Comparison of ENCODE assay signal across 25 cellular contexts in the genomic region with DNA sequence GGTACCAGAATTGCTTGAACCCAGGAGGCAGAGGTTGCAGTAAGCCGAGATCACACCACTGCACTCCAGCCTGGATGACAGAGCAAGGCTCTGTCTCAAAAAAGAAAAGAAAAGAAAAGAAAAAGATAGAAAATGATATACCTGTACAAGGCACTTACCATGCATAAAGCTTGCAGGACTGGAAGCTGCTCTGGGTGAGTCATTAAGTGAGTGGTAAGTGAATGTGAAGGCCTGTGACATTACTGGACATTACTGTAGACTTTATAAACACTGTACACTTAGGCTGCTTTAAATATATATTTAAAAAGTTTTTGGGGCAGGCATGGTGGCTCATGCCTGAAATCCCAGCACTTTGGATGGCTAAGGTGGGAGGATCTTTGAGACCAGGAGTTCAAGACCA.
DNase-seq lines count a peak whose midpoint lies in the region; ATAC-seq and TF ChIP-seq lines count a peak whose summit lies in the region.
"Had no signal": no experiment of that assay in that cellular context is flagged by ENCODE, and none has a peak within 500 bp of the region (broad histone marks: within the 10 kb centered on the region; RNA-seq: fewer than 3 reads in every experiment).

No MANE protein-coding gene starts in this region.

- peaks cover 58% of the 10 kb centered on the region for H3K36me3 Mint-ChIP-seq in stimulated activated effector memory CD8-positive, alpha-beta T cell treated with anti-CD3 and anti-CD28 coated beads, Interleukin-12 subunit alpha, Interleukin-12 subunit beta, amount 100 ng/mL, for 72 hours

- no peaks in the 10 kb centered on the region for H3K4me1 Mint-ChIP-seq in stimulated activated effector memory CD8-positive, alpha-beta T cell treated with anti-CD3 and anti-CD28 coated beads, Interleukin-12 subunit alpha, Interleukin-12 subunit beta, amount 100 ng/mL, for 72 hours

- H3K4me3 ChIP-seq in astrocyte of the cerebellum (ENCODE audit: low read depth, low read length) (no peak overlapping the region), fibroblast of mammary gland (ENCODE audit: control insufficient read depth, low read depth, low read length) (no peak overlapping the region)
- H3K4me3 ChIP-seq: lung, SJSA1, spleen had no signal

- DNase-seq in HS-5 (ENCODE audit: low read depth) = peak; percentile 22
- peak; percentile 4 for DNase-seq in astrocyte of the cerebellum (ENCODE audit: low read depth)
- DNase-seq in fibroblast of mammary gland (ENCODE audit: low read depth) = peak; percentile 61
- DNase-seq in stimulated activated effector memory CD8-positive, alpha-beta T cell treated with anti-CD3 and anti-CD28 coated beads, Interleukin-12 subunit alpha, Interleukin-12 subunit beta, amount 100 ng/mL, for 72 hours (ENCODE audit: low spot score in 2 of 2) = no peak
- DNase-seq in omental fat pad (ENCODE audit: low spot score) = no peak
- DNase-seq in SIG-M5 (lab: John Stamatoyannopoulos, UW) = no peak
- DNase-seq: activated CD4-positive, alpha-beta T cell treated with anti-CD3 and anti-CD28 coated beads, Interleukin-2, amount 50 U/mL, for 1 hour; activated CD8-positive, alpha-beta memory T cell treated with anti-CD3 and anti-CD28 coated beads, Interleukin-2, amount 50 U/mL, for 48 hours; activated effector memory CD4-positive, alpha-beta T cell treated with Interleukin-2 at 50 U/mL for 16 hours; BE2C; cerebellar nuclear complex; DND-41; effector CD4-positive, alpha-beta T cell; foreskin melanocyte; NCI-H1436; NCI-H2171 treated with DMSO at 0.1 percent for 48 hours; NCI-H69; spleen; stimulated activated CD4-positive, alpha-beta T cell treated with anti-CD3 and anti-CD28 coated beads, Interleukin-4, amount 100 ng/mL, for 4 hours; WERI-Rb-1 had no signal

- ATAC-seq in stimulated activated effector memory CD8-positive, alpha-beta T cell treated with anti-CD3 and anti-CD28 coated beads, Interleukin-12 subunit alpha, Interleukin-12 subunit beta, amount 100 ng/mL, for 72 hours = no peak
- ATAC-seq in omental fat pad (ENCODE audit: low FRiP score) (no peak), GM21825 (IDR thresholded peaks at IDR 0.05; ENCODE audit: unreplicated experiment) (no peak)
- ATAC-seq: HCT116 had no signal

- in situ Hi-C loops in astrocyte of the cerebellum (cut with HindIII; ENCODE audit: low sequenced_read_pairs) = no loop called here

- peak overlapping the region; percentile 40 for H3K27ac Mint-ChIP-seq in stimulated activated effector memory CD8-positive, alpha-beta T cell treated with anti-CD3 and anti-CD28 coated beads, Interleukin-12 subunit alpha, Interleukin-12 subunit beta, amount 100 ng/mL, for 72 hours
- H3K27ac Mint-ChIP-seq: type B pancreatic cell had no signal

- no peaks in the 10 kb centered on the region for H3K9me3 Mint-ChIP-seq in stimulated activated effector memory CD8-positive, alpha-beta T cell treated with anti-CD3 and anti-CD28 coated beads, Interleukin-12 subunit alpha, Interleukin-12 subunit beta, amount 100 ng/mL, for 72 hours
- H3K9me3 Mint-ChIP-seq: type B pancreatic cell had no signal

- TF ChIP-seq CTCF in astrocyte of the cerebellum (IDR thresholded peaks at IDR 0.05; ENCODE audit: low read depth, low read length, missing control alignments) (no peak), fibroblast of mammary gland (conservative IDR thresholded peaks at IDR 0.05; ENCODE audit: control insufficient read depth, insufficient read depth, low read depth, low read length) (no peak), omental fat pad (IDR thresholded peaks at IDR 0.05) (no peak)

- no peak overlapping the region for H3K4me3 Mint-ChIP-seq in stimulated activated effector memory CD8-positive, alpha-beta T cell treated with anti-CD3 and anti-CD28 coated beads, Interleukin-12 subunit alpha, Interleukin-12 subunit beta, amount 100 ng/mL, for 72 hours
- H3K4me3 Mint-ChIP-seq: type B pancreatic cell had no signal

Comparison
In these comparisons a context has a peak if more than half of its experiments do, and no peak if none do; other contexts are left out.
1. DNase-seq: peak in HS-5 (single experiment), astrocyte of the cerebellum (single experiment) and fibroblast of mammary gland (single experiment); none in stimulated activated effector memory CD8-positive, alpha-beta T cell treated with anti-CD3 and anti-CD28 coated beads, Interleukin-12 subunit alpha, Interleukin-12 subunit beta, amount 100 ng/mL, for 72 hours (0 of 2), omental fat pad (single experiment) and SIG-M5 (single experiment).